In genomic region chr20:63653041-63653973, GRCh38 we compare ENCODE assay signal across 8 cellular contexts. TPM values are rescaled to one million over a fixed set of nuclear protein-coding genes. Genes with fewer than 3 reads are reported as not detected.
DNase-seq lines count a peak whose midpoint lies in the region; ATAC-seq and TF ChIP-seq lines count a peak whose summit lies in the region.

Gene STMN3 (minus strand): TSS chr20:63653424. CDS start chr20:63653345, 79 bp downstream.

- H3K4me1 Mint-ChIP-seq in activated B cell treated with CpG ODN at 0.5 μM for 24 hours: peaks cover 19% of the 10 kb centered on the region

- WGBS in GM23248 (ENCODE audit: low coverage in 1 of 2, low lambda C conversion rate in 2 of 2, missing lambda C conversion rate in 2 of 2), 2 experiments: 2 to 4% methylated on average over 31 to 73 of the region's 73 CpGs
- 1% methylated on average over 72 to 73 of the region's 73 CpGs for WGBS in sigmoid colon, 2 donors

- in situ Hi-C loops in GM23248 (cut with MboI): no loop called here

- no peak for TF ChIP-seq CTCF in activated B cell treated with CpG ODN at 0.5 μM for 24 hours (IDR thresholded peaks at IDR 0.05)
- TF ChIP-seq CTCF in sigmoid colon (IDR thresholded peaks at IDR 0.05): no peak

- DNase-seq in GM23248 (peak; percentile 92), NCI-H2227 treated with DMSO at 0.1 percent for 48 hours (lab: John Stamatoyannopoulos, UW) (peak; percentile 96), activated B cell treated with CpG ODN at 0.5 μM for 24 hours (peak; percentile 62), iPS-NIHi11 (ENCODE audit: low spot score) (peak; percentile 92), sigmoid colon (peak; percentile 96)
- peak; percentile 62 for DNase-seq in central memory CD4-positive, alpha-beta T cell

- TF ChIP-seq EP300 in sigmoid colon (IDR thresholded peaks at IDR 0.05): no peak

- peaks cover 4% of the 10 kb centered on the region for H3K36me3 Mint-ChIP-seq in activated B cell treated with CpG ODN at 0.5 μM for 24 hours (ENCODE audit: low read depth)

- peak within 1 kb of the TSS; percentile 35 for H3K9ac ChIP-seq in GM23248

- no peaks in the 10 kb centered on the region for H3K9me3 ChIP-seq in GM23248 (ENCODE audit: low read depth)
- no peaks in the 10 kb centered on the region for H3K9me3 ChIP-seq in sigmoid colon

- POLR2A ChIA-PET in activated B cell treated with CpG ODN at 0.5 μM for 24 hours (lab: Charles Lee): interaction anchor here (2.0 kb wide), 1 partner anchor 26 kb away, joined by 7 read pairs; the partner anchor contains the start of gene GMEB2

- H3K27ac ChIP-seq in GM23248 (no peak within 1 kb of the TSS), sigmoid colon (peak within 1 kb of the TSS; percentile 62 to 78 (median 74))

- no peaks in the 10 kb centered on the region for H3K9me3 Mint-ChIP-seq in activated B cell treated with CpG ODN at 0.5 μM for 24 hours

- no peak for TF ChIP-seq POLR2A in sigmoid colon (IDR thresholded peaks at IDR 0.05)

- no peaks in the 10 kb centered on the region for H3K9me2 ChIP-seq in GM23248 (ENCODE audit: insufficient read depth)

- intact Hi-C loops in activated B cell treated with CpG ODN at 0.5 μM for 24 hours (cut with micrococcal nuclease): loop anchor here (10.0 kb wide), 1 partner anchor 81 kb away; the partner anchor contains the start of genes LIME1 and SLC2A4RG
- intact Hi-C loops in sigmoid colon (cut with DNase I): loop anchor here (5.0 to 10.0 kb wide), 2 partner anchors 81 to 321 kb away; partner anchors contain the start of genes HELZ2 and SAMD10

- CTCF ChIA-PET in activated B cell treated with CpG ODN at 0.5 μM for 24 hours (lab: Charles Lee): no interaction called here

- peaks cover 6% of the 10 kb centered on the region for H3K27me3 Mint-ChIP-seq in activated B cell treated with CpG ODN at 0.5 μM for 24 hours

- no peaks in the 10 kb centered on the region for H3K27me3 ChIP-seq in GM23248 (replicated peaks; ENCODE audit: insufficient read depth)
- H3K27me3 ChIP-seq in sigmoid colon: peaks cover 0 to 14% (median 0%) of the 10 kb centered on the region in 3 donors

- H3K4me1 ChIP-seq in GM23248 (ENCODE audit: insufficient read depth) (0 out of 2 replicates have a peak, but pooled peaks cover 8% of the 10 kb centered on the region), sigmoid colon (peaks cover 0 to 44% (median 38%) of the 10 kb centered on the region in 4 donors)

- no peaks in the 10 kb centered on the region for H3F3A ChIP-seq in GM23248 (ENCODE audit: insufficient read depth)

- H3K36me3 ChIP-seq in GM23248 (ENCODE audit: low read depth) (no peaks in the 10 kb centered on the region), sigmoid colon (no peaks in the 10 kb centered on the region)

- no peaks in the 10 kb centered on the region for H4K20me1 ChIP-seq in GM23248 (ENCODE audit: insufficient read depth)

- ATAC-seq in activated B cell treated with CpG ODN at 0.5 μM for 24 hours (ENCODE audit: low read depth) (peak; percentile 55), GM21619 (IDR thresholded peaks at IDR 0.05; ENCODE audit: unreplicated experiment) (no peak), HG03354 (IDR thresholded peaks at IDR 0.05; ENCODE audit: poor library complexity, severe bottlenecking, unreplicated experiment) (no peak)

- H3K4me2 ChIP-seq in GM23248 (ENCODE audit: unreplicated experiment): peak within 1 kb of the TSS; percentile 71

- H3K79me2 ChIP-seq in GM23248 (ENCODE audit: insufficient read depth): no peaks in the 10 kb centered on the region

- H3K27ac Mint-ChIP-seq in activated B cell treated with CpG ODN at 0.5 μM for 24 hours: no peak within 1 kb of the TSS

- peak within 1 kb of the TSS; percentile 71 for H3K4me3 ChIP-seq in GM23248
- H3K4me3 ChIP-seq in sigmoid colon: peak within 1 kb of the TSS; percentile 32 to 74 (median 66)

- H3K4me3 Mint-ChIP-seq in activated B cell treated with CpG ODN at 0.5 μM for 24 hours: peak within 1 kb of the TSS; percentile 38

- peak within 1 kb of the TSS; percentile 39; the same call in 1 of the 2 replicates for H2AFZ ChIP-seq in GM23248

RNA-seq across cellular contexts. Expression of gene STMN3, which starts in this region (rescaled TPM):
- total RNA-seq in GM23248 (2014; rRNA removed; shearing (Covaris generic)): 26.8 and 37.6 TPM in 2 replicates
- 18.5 and 18.6 TPM in 2 replicates for polyA plus RNA-seq in GM23248 (2016; fragmentation: Nextera tagmentation; extraction: Ambion mirVana)
- 4.9 and 6.1 TPM in 2 replicates for total RNA-seq in activated B cell treated with CpG ODN at 0.5 μM for 24 hours
- total RNA-seq in sigmoid colon: 10 to 100 TPM; 14.6 to 22.1 (median 20.1) TPM
- 10 to 100 TPM in 1 of 3 donors, 1 to 10 TPM in 2; 1.8 to 25.2 (median 6.6) TPM for polyA plus RNA-seq in sigmoid colon
